8 cellular contexts compared by ENCODE assay signal in the genomic region with DNA sequence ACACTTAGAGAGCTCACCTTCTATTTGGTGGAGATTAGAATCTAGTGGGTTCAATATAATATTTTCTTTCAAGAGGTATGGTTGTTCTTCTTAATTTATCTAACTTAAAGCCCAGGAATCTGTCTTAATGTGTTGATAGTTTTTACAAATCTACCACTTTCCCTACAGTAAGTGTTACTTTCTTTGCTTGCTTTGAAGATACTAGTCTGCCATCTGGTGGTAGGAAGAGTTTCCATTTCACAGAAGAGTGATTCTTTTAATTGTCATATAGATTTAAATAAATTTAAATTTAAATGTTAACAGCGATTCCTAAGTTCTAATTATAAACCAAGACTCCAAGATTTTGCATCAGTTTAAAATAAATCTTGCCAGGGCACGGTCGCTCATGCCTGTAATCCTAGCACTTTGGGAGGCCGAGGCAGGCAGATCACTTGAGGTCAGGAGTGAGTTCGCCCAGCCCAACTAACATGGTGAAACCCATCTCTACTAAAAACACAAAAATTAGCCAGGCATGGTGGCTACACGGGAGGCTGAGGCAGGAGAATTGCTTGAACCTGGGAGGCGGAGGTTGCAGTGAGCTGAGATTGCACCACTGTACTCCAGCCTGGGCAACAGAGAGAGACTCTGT. TPM values are rescaled to one million over a fixed set of nuclear protein-coding genes. Genes with fewer than 3 reads are reported as not detected.
DNase-seq lines count a peak whose midpoint lies in the region; ATAC-seq, FAIRE-seq and TF ChIP-seq lines count a peak whose summit lies in the region.

No MANE protein-coding gene starts in this region.

- no peak for FAIRE-seq in keratinocyte (lab: Jason Lieb, UNC)

- H3K4me3 Mint-ChIP-seq in CD4-positive, alpha-beta T cell = no peak overlapping the region

- H3K27ac ChIP-seq in CD4-positive, alpha-beta T cell (ENCODE audit: low read depth, low read length) = no peak overlapping the region
- H3K27ac ChIP-seq in body of pancreas = no peak overlapping the region
- H3K27ac ChIP-seq in keratinocyte (ENCODE audit: control insufficient read depth, insufficient read depth, low read length) = no peak overlapping the region
- H3K27ac ChIP-seq in transverse colon = no peak overlapping the region
- no peak overlapping the region for H3K27ac ChIP-seq in coronary artery

- H3K4me3 ChIP-seq in NB4 (ENCODE audit: low read depth, low read length) = no peak overlapping the region
- H3K4me3 ChIP-seq in body of pancreas = no peak overlapping the region
- H3K4me3 ChIP-seq in keratinocyte (ENCODE audit: control insufficient read depth in 2 of 3, extremely low read depth in 1 of 3, insufficient read depth in 2 of 3, low read depth in 1 of 3, low read length in 3 of 3) = no peak overlapping the region
- H3K4me3 ChIP-seq in transverse colon = no peak overlapping the region
- no peak overlapping the region for H3K4me3 ChIP-seq in coronary artery

- no peak overlapping the region for H3K4me2 ChIP-seq in keratinocyte (ENCODE audit: control insufficient read depth, extremely low read depth, insufficient read depth, low read depth, low read length)

- no peak for TF ChIP-seq EP300 in transverse colon (IDR thresholded peaks at IDR 0.05; ENCODE audit: low read depth)

- TF ChIP-seq CTCF in CD4-positive, alpha-beta T cell (IDR thresholded peaks at IDR 0.05) = peak; percentile 84
- TF ChIP-seq CTCF in NB4 (IDR thresholded peaks at IDR 0.05; ENCODE audit: low read depth, low read length) = peak; percentile 42
- TF ChIP-seq CTCF in body of pancreas (IDR thresholded peaks at IDR 0.05) = peak; percentile 39 to 85 (median 74)
- TF ChIP-seq CTCF in keratinocyte (optimal IDR thresholded peaks at IDR 0.05 in 1 of 3, IDR thresholded peaks at IDR 0.05 in 1 of 3, conservative IDR thresholded peaks at IDR 0.05 in 1 of 3; ENCODE audit: extremely low read depth in 1 of 3, insufficient read depth in 2 of 3, low read length in 3 of 3) = peak in 2 of 3 experiments; percentile 23 to 38
- TF ChIP-seq CTCF in transverse colon (IDR thresholded peaks at IDR 0.05) = peak; percentile 64 to 82 (median 70)
- no peak for TF ChIP-seq CTCF in coronary artery (IDR thresholded peaks at IDR 0.05)

- CTCF ChIA-PET in CD4-positive, alpha-beta T cell (lab: Charles Lee) = interaction anchor here (0.8 to 7.2 kb wide), 4 partner anchors 35 to 316 kb away, joined by 3 to 44 read pairs (median 6); no protein-coding TSS in a partner anchor

- H3K27ac Mint-ChIP-seq in CD4-positive, alpha-beta T cell = no peak overlapping the region

- dilution Hi-C loops in keratinocyte (cut with MboI; ENCODE audit: extremely low pct_ligation_motif_present, low sequenced_read_pairs) = no loop called here

- H3K9me3 Mint-ChIP-seq in CD4-positive, alpha-beta T cell = no peaks in the 10 kb centered on the region

- H3K4me1 Mint-ChIP-seq in CD4-positive, alpha-beta T cell (ENCODE audit: low read depth) = no peaks in the 10 kb centered on the region

- H4K20me1 ChIP-seq in keratinocyte (ENCODE audit: control insufficient read depth, extremely low read depth, insufficient read depth, low read length) = no peaks in the 10 kb centered on the region

- no peak for TF ChIP-seq POLR2A in NB4 (IDR thresholded peaks at IDR 0.05; ENCODE audit: extremely low read depth, insufficient read length)
- TF ChIP-seq POLR2A in body of pancreas (IDR thresholded peaks at IDR 0.05) = no peak
- TF ChIP-seq POLR2A in transverse colon (IDR thresholded peaks at IDR 0.05) = no peak

- POLR2A ChIA-PET in CD4-positive, alpha-beta T cell (lab: Charles Lee) = no interaction called here

- no peaks in the 10 kb centered on the region for H3K27me3 ChIP-seq in CD4-positive, alpha-beta T cell (ENCODE audit: control insufficient read depth, insufficient read depth, low read length)
- H3K27me3 ChIP-seq in body of pancreas = no peaks in the 10 kb centered on the region
- no peaks in the 10 kb centered on the region for H3K27me3 ChIP-seq in keratinocyte (ENCODE audit: control insufficient read depth, extremely low read depth, insufficient read depth, low read length)
- H3K27me3 ChIP-seq in transverse colon = no peaks in the 10 kb centered on the region

- H3K36me3 Mint-ChIP-seq in CD4-positive, alpha-beta T cell (ENCODE audit: low read depth) = no peaks in the 10 kb centered on the region

- WGBS in body of pancreas, 2 donors = 46 to 55% methylated on average over 7 of the region's 7 CpGs
- WGBS in transverse colon (ENCODE audit: low coverage in 1 of 2), 2 donors = 54 to 56% methylated on average over 7 of the region's 7 CpGs

- no peaks in the 10 kb centered on the region for H3K36me3 ChIP-seq in body of pancreas (replicated peaks in 1 of 2; ENCODE audit: insufficient read depth in 1 of 2, low read depth in 2 of 2)
- H3K36me3 ChIP-seq in keratinocyte (ENCODE audit: control insufficient read depth in 2 of 2, extremely low read depth in 1 of 2, insufficient read depth in 2 of 2, low read length in 2 of 2) = no peaks in the 10 kb centered on the region
- H3K36me3 ChIP-seq in transverse colon = no peaks in the 10 kb centered on the region

- peak; percentile 52 for ATAC-seq in CD4-positive, alpha-beta T cell (ENCODE audit: poor library complexity)
- peak; percentile 59 for ATAC-seq in GM18867 (IDR thresholded peaks at IDR 0.05; ENCODE audit: unreplicated experiment)
- peak; percentile 63 for ATAC-seq in body of pancreas

- H3K4me1 ChIP-seq in body of pancreas (peaks cover 14% of the 10 kb centered on the region), keratinocyte (ENCODE audit: control insufficient read depth, extremely low read depth, insufficient read depth, low read length) (no peaks in the 10 kb centered on the region), transverse colon (peaks cover 0 to 7% (median 0%) of the 10 kb centered on the region in 4 donors)

- H3K9ac ChIP-seq in keratinocyte (ENCODE audit: control insufficient read depth, extremely low read depth, insufficient read depth, low read length) = no peak overlapping the region

- no peaks in the 10 kb centered on the region for H3K9me3 ChIP-seq in CD4-positive, alpha-beta T cell (ENCODE audit: control insufficient read depth, low read length)
- no peaks in the 10 kb centered on the region for H3K9me3 ChIP-seq in body of pancreas
- H3K9me3 ChIP-seq in keratinocyte (ENCODE audit: control insufficient read depth, low read depth, low read length) = no peaks in the 10 kb centered on the region
- H3K9me3 ChIP-seq in transverse colon = no peaks in the 10 kb centered on the region

- no peak for DNase-seq in CD4-positive, alpha-beta T cell
- DNase-seq in NB4 (ENCODE audit: low read depth) (peak; percentile 65), body of pancreas (peak in 1 of 4 donors; percentile 13), keratinocyte (ENCODE audit: low read depth, low spot score) (no peak), transverse colon (no peak), cortex of kidney (lab: John Stamatoyannopoulos, UW) (no peak), coronary artery (ENCODE audit: low spot score) (no peak)

- H2AFZ ChIP-seq in keratinocyte (ENCODE audit: control insufficient read depth, low read length) = no peak overlapping the region

- intact Hi-C loops in CD4-positive, alpha-beta T cell (cut with DNase I, micrococcal nuclease) = loop anchor here (1.0 to 5.0 kb wide), 6 partner anchors 109 to 316 kb away; no protein-coding TSS in a partner anchor
- intact Hi-C loops in body of pancreas (cut with DNase I) = no loop called here
- intact Hi-C loops in transverse colon (cut with DNase I; ENCODE audit: low total_unique reads) = no loop called here

- in situ Hi-C loops in transverse colon (cut with MboI; ENCODE audit: low pct_ligation_motif_present in 1 of 4, low pct_unique_long_range_greater_than_20kb in 1 of 4, low sequenced_read_pairs in 3 of 4) = loop anchor here in 3 of 4 donors (10.0 to 25.0 kb wide), 4 partner anchors 91 to 329 kb away; no protein-coding TSS in a partner anchor

- no peaks in the 10 kb centered on the region for H3K79me2 ChIP-seq in keratinocyte (ENCODE audit: control insufficient read depth, insufficient read depth, low read length)

- no peaks in the 10 kb centered on the region for H3K9me1 ChIP-seq in keratinocyte (ENCODE audit: control insufficient read depth, extremely low read depth, insufficient read depth, low read length)

- H3K27me3 Mint-ChIP-seq in CD4-positive, alpha-beta T cell = no peaks in the 10 kb centered on the region

RNA-seq across cellular contexts. Expression of gene NUDT9, which starts 43.5 kb away (rescaled TPM):
- total RNA-seq in CD4-positive, alpha-beta T cell = 1 to 10 TPM; 4.4 to 4.8 TPM
- total RNA-seq in body of pancreas (10 to 100 TPM; 22.7 to 32.2 TPM), transverse colon (10 to 100 TPM in 3 of 4 donors, 1 to 10 TPM in 1; 7.6 to 25.7 (median 20.1) TPM)
- 16.9 to 30.2 TPM (median 28.5 TPM) in 3 replicates for polyA plus RNA-seq in keratinocyte
- polyA plus RNA-seq in keratinocyte (2011; ENCODE audit: low read depth) = 13.9 TPM
- polyA plus RNA-seq in keratinocyte (2011; cell fraction: cytosol; rRNA removed) = 22.7 and 28.3 TPM in 2 replicates
- 34.8 and 53.6 TPM in 2 replicates for polyA plus RNA-seq in keratinocyte (2011; cell fraction: nucleus; rRNA removed)
- 18.5 and 25.8 TPM in 2 replicates for polyA plus RNA-seq in keratinocyte (2012; ENCODE audit: low replicate concordance)
- 6.9 to 10.0 TPM (median 8.1 TPM) in 3 replicates for polyA minus RNA-seq in keratinocyte
- 8.8 TPM for polyA minus RNA-seq in keratinocyte (2011; cell fraction: cytosol; rRNA and poly(A)+ RNA removed)
- polyA minus RNA-seq in keratinocyte (2011; cell fraction: nucleus; rRNA and poly(A)+ RNA removed) = 10.4 and 14.4 TPM in 2 replicates

Comparison
In these comparisons a context has a peak if more than half of its experiments do, and no peak if none do; other contexts are left out.
1. intact Hi-C loops: an anchor here in CD4-positive, alpha-beta T cell (1.0 to 5.0 kb wide); none called in body of pancreas and transverse colon.